ENCODE assay signal across 22 cellular contexts in genomic region chr20:20765696-20766095, GRCh38.
"Had no signal": no experiment of that assay in that cellular context is flagged by ENCODE, and none has a peak within 500 bp of the region (broad histone marks: within the 10 kb centered on the region; RNA-seq: fewer than 3 reads in every experiment).

No MANE protein-coding gene starts in this region.

- H3K4me3 ChIP-seq: hepatocyte, psoas muscle, skin epidermis, uterus had no signal

- H3K27ac Mint-ChIP-seq: naive B cell; nephron progenitor cell; stimulated activated naive B cell treated with anti-CD40 and anti-IgM and Interleukin-4, amounts not matched to agents 10 μg/mL and 1 μg/mL and 100 μg/mL, for 72 hours; stimulated activated naive CD8-positive, alpha-beta T cell treated with anti-CD3 and anti-CD28 coated beads, Interleukin-15, amount 100 ng/mL, for 72 hours; type B pancreatic cell had no signal

- H3K4me1 ChIP-seq: uterus had no signal

- H3K4me3 Mint-ChIP-seq: central memory CD8-positive, alpha-beta T cell; naive B cell; nephron progenitor cell; stimulated activated naive B cell treated with anti-CD40 and anti-IgM and Interleukin-4, amounts not matched to agents 10 μg/mL and 1 μg/mL and 100 μg/mL, for 72 hours; stimulated activated naive CD8-positive, alpha-beta T cell treated with anti-CD3 and anti-CD28 coated beads, Interleukin-15, amount 100 ng/mL, for 72 hours; type B pancreatic cell had no signal

- H3K9me3 ChIP-seq: psoas muscle, uterus had no signal

- H3K36me3 ChIP-seq: uterus had no signal

- H3K27ac ChIP-seq: hepatocyte, psoas muscle had no signal

- H3K27me3 Mint-ChIP-seq: type B pancreatic cell had no signal

- H3K4me1 Mint-ChIP-seq: stimulated activated naive CD8-positive, alpha-beta T cell treated with anti-CD3 and anti-CD28 coated beads, Interleukin-15, amount 100 ng/mL, for 72 hours had no signal

- H3K9me3 Mint-ChIP-seq: central memory CD8-positive, alpha-beta T cell; stimulated activated naive CD8-positive, alpha-beta T cell treated with anti-CD3 and anti-CD28 coated beads, Interleukin-15, amount 100 ng/mL, for 72 hours; type B pancreatic cell had no signal

- H3K36me3 Mint-ChIP-seq: naive B cell; stimulated activated naive B cell treated with anti-CD40 and anti-IgM and Interleukin-4, amounts not matched to agents 10 μg/mL and 1 μg/mL and 100 μg/mL, for 72 hours; type B pancreatic cell had no signal

- H3K27me3 ChIP-seq: hepatocyte, uterus had no signal

- ATAC-seq: left cardiac atrium; psoas muscle; sciatic nerve; stimulated activated naive B cell treated with anti-CD40 and anti-IgM and Interleukin-4, amounts not matched to agents 10 μg/mL and 1 μg/mL and 100 μg/mL, for 72 hours; stimulated activated naive CD8-positive, alpha-beta T cell treated with anti-CD3 and anti-CD28 coated beads, Interleukin-15, amount 100 ng/mL, for 72 hours had no signal

- DNase-seq: erythroblast; foreskin melanocyte; head of caudate nucleus; kidney; left cardiac atrium; mesenchymal stem cell; midbrain; naive B cell; nephron progenitor cell; psoas muscle; retina; stimulated activated CD4-positive, alpha-beta T cell treated with anti-CD3 and anti-CD28 coated beads, Interleukin-2, amount 100 ng/mL, for 24 hours; stimulated activated CD4-positive, alpha-beta T cell treated with anti-CD3 and anti-CD28 coated beads, Interleukin-4, amount 100 ng/mL, for 4 hours; stimulated activated naive B cell treated with anti-CD40 and anti-IgM and Interleukin-4, amounts not matched to agents 10 μg/mL and 1 μg/mL and 100 μg/mL, for 72 hours; stimulated activated naive CD8-positive, alpha-beta T cell treated with anti-CD3 and anti-CD28 coated beads, Interleukin-15, amount 100 ng/mL, for 72 hours; substantia nigra; uterus had no signal
